2 cellular contexts compared by ENCODE assay signal in genomic region chr16:86479419-86479818, GRCh38.
TF ChIP-seq lines count a peak whose summit lies in the region.

No MANE protein-coding gene starts in this region.

TF ChIP-seq in HepG2, 621 proteins besides CTCF, POLR2A, EP300 and RAD21 (continues in another document):
- TF ChIP-seq GLMP (CRISPR knock-in tag; IDR thresholded peaks at IDR 0.05; ENCODE audit: borderline replicate concordance) (no peak), KIAA2018 (CRISPR knock-in tag; IDR thresholded peaks at IDR 0.05; ENCODE audit: borderline replicate concordance) (no peak), RBM22 (optimal IDR thresholded peaks at IDR 0.05; ENCODE audit: low read length) (no peak), ZNF431 (CRISPR knock-in tag; IDR thresholded peaks at IDR 0.05; ENCODE audit: borderline replicate concordance, low read depth) (no peak), MNT (IDR thresholded peaks at IDR 0.05) (no peak)

TF ChIP-seq in WTC11, 78 proteins besides CTCF, POLR2A, EP300 and RAD21:
- no peak for TF ChIP-seq GRHL2 (CRISPR knock-in tag; IDR thresholded peaks at IDR 0.05; ENCODE audit: insufficient replicate concordance, severe bottlenecking)
- no peak for TF ChIP-seq CDX4 (CRISPR knock-in tag; IDR thresholded peaks at IDR 0.05; ENCODE audit: borderline replicate concordance)
- no peak for TF ChIP-seq GTF2I (CRISPR knock-in tag; conservative IDR thresholded peaks at IDR 0.05)
- no peak for TF ChIP-seq ATF3 (CRISPR knock-in tag; conservative IDR thresholded peaks at IDR 0.05)
- no peak for TF ChIP-seq ZNF423 (CRISPR knock-in tag; IDR thresholded peaks at IDR 0.05)
- TF ChIP-seq AFF4 (CRISPR knock-in tag; IDR thresholded peaks at IDR 0.05; ENCODE audit: borderline replicate concordance) = no peak
- no peak for TF ChIP-seq ATF2 (CRISPR knock-in tag; IDR thresholded peaks at IDR 0.05; ENCODE audit: borderline replicate concordance, low read depth)
- TF ChIP-seq ELF4 (CRISPR knock-in tag; IDR thresholded peaks at IDR 0.05; ENCODE audit: low read depth) = no peak
- TF ChIP-seq ZNF425 (CRISPR knock-in tag; conservative IDR thresholded peaks at IDR 0.05) = no peak
- TF ChIP-seq ZNF317 (CRISPR knock-in tag; IDR thresholded peaks at IDR 0.05; ENCODE audit: borderline replicate concordance, low read depth) = no peak
- no peak for TF ChIP-seq PRDM15 (CRISPR knock-in tag; IDR thresholded peaks at IDR 0.05)
- no peak for TF ChIP-seq RORB (CRISPR knock-in tag; IDR thresholded peaks at IDR 0.05)
- no peak for TF ChIP-seq ZNF219 (CRISPR knock-in tag; IDR thresholded peaks at IDR 0.05; ENCODE audit: borderline replicate concordance)
- no peak for TF ChIP-seq NR2C2 (CRISPR knock-in tag; IDR thresholded peaks at IDR 0.05)
- no peak for TF ChIP-seq MYBL2 (CRISPR knock-in tag; IDR thresholded peaks at IDR 0.05)
